ENCODE assay signal across 1 cellular context in genomic region chr10:34232481-34232880, GRCh38.
TF ChIP-seq lines count a peak whose summit lies in the region.

No MANE protein-coding gene starts in this region.

TF ChIP-seq in HepG2, 621 proteins besides CTCF, POLR2A, EP300 and RAD21 (continues in another document):
- TF ChIP-seq ZNF710 (CRISPR knock-in tag; IDR thresholded peaks at IDR 0.05; ENCODE audit: borderline replicate concordance) (0 out of 2 replicates have a peak, but pooled peaks have one; percentile 17), ZNF331 (CRISPR knock-in tag; IDR thresholded peaks at IDR 0.05) (no peak), PTBP1 (IDR thresholded peaks at IDR 0.05; ENCODE audit: low read depth, low read length, poor library complexity, severe bottlenecking) (no peak), HDAC1 (CRISPR knock-in tag; IDR thresholded peaks at IDR 0.05) (0 out of 2 replicates have a peak, but pooled peaks have one; percentile 15), SP1 (IDR thresholded peaks at IDR 0.05) (no peak), SP1 (CRISPR knock-in tag; IDR thresholded peaks at IDR 0.05) (no peak), PRPF4 (IDR thresholded peaks at IDR 0.05; ENCODE audit: low read depth, low read length, poor library complexity, severe bottlenecking) (no peak), FOXJ3 (CRISPR knock-in tag; IDR thresholded peaks at IDR 0.05; ENCODE audit: borderline replicate concordance) (0 out of 2 replicates have a peak, but pooled peaks have one; percentile 33), ZFYVE20 (CRISPR knock-in tag; IDR thresholded peaks at IDR 0.05; ENCODE audit: borderline replicate concordance, low read depth) (no peak), DNMT3B (CRISPR knock-in tag; conservative IDR thresholded peaks at IDR 0.05) (no peak), BCL6 (CRISPR knock-in tag; IDR thresholded peaks at IDR 0.05) (no peak), CREM (IDR thresholded peaks at IDR 0.05) (no peak), CREM (CRISPR knock-in tag; IDR thresholded peaks at IDR 0.05) (no peak), BCLAF1 (IDR thresholded peaks at IDR 0.05) (no peak), POGZ (CRISPR knock-in tag; IDR thresholded peaks at IDR 0.05) (0 out of 2 replicates have a peak, but pooled peaks have one; percentile 21), HOXA3 (CRISPR knock-in tag; IDR thresholded peaks at IDR 0.05) (0 out of 2 replicates have a peak, but pooled peaks have one; percentile 19), CEBPB (IDR thresholded peaks at IDR 0.05; ENCODE audit: borderline replicate concordance, low read depth, low read length) (peak; percentile 75), PRMT3 (CRISPR knock-in tag; IDR thresholded peaks at IDR 0.05; ENCODE audit: borderline replicate concordance, low read depth) (no peak), THAP11 (CRISPR knock-in tag; IDR thresholded peaks at IDR 0.05) (no peak), CREB1 (IDR thresholded peaks at IDR 0.05) (no peak), CREB1 (CRISPR knock-in tag; IDR thresholded peaks at IDR 0.05) (no peak), PBX2 (CRISPR knock-in tag; IDR thresholded peaks at IDR 0.05) (no peak), KDM3A (CRISPR knock-in tag; IDR thresholded peaks at IDR 0.05; ENCODE audit: low read depth) (no peak), ZNF549 (CRISPR knock-in tag; IDR thresholded peaks at IDR 0.05) (no peak), SKI (IDR thresholded peaks at IDR 0.05; ENCODE audit: partially characterized antibody) (no peak), MTA1 (CRISPR knock-in tag; IDR thresholded peaks at IDR 0.05; ENCODE audit: borderline replicate concordance) (no peak), GATAD2A (CRISPR knock-in tag; IDR thresholded peaks at IDR 0.05) (peak; percentile 50; the same call in 1 of the 2 replicates), SMYD3 (CRISPR knock-in tag; IDR thresholded peaks at IDR 0.05) (no peak), MATR3 (CRISPR knock-in tag; IDR thresholded peaks at IDR 0.05) (no peak), HMGXB4 (CRISPR knock-in tag; IDR thresholded peaks at IDR 0.05; ENCODE audit: borderline replicate concordance in 1 of 2, low read depth in 1 of 2) (no peak), SOX5 (CRISPR knock-in tag; IDR thresholded peaks at IDR 0.05; ENCODE audit: borderline replicate concordance) (peak; percentile 9; the same call in 1 of the 2 replicates), ZNF704 (CRISPR knock-in tag; IDR thresholded peaks at IDR 0.05; ENCODE audit: borderline replicate concordance) (no peak), ZNF24 (IDR thresholded peaks at IDR 0.05) (no peak), ZNF713 (CRISPR knock-in tag; IDR thresholded peaks at IDR 0.05) (no peak), ZNF10 (CRISPR knock-in tag; IDR thresholded peaks at IDR 0.05; ENCODE audit: borderline replicate concordance, low read depth) (no peak), SOX13 (IDR thresholded peaks at IDR 0.05) (no peak), SOX13 (CRISPR knock-in tag; conservative IDR thresholded peaks at IDR 0.05 in 1 of 2, IDR thresholded peaks at IDR 0.05 in 1 of 2) (peak in 1 of 2 experiments; percentile 41; a peak in 1 of 4 replicates), MZF1 (CRISPR knock-in tag; IDR thresholded peaks at IDR 0.05; ENCODE audit: borderline replicate concordance) (no peak), ZFP36L1 (CRISPR knock-in tag; IDR thresholded peaks at IDR 0.05) (no peak), ZNF34 (CRISPR knock-in tag; IDR thresholded peaks at IDR 0.05; ENCODE audit: borderline replicate concordance) (no peak)
- TF ChIP-seq, protein P1, sequence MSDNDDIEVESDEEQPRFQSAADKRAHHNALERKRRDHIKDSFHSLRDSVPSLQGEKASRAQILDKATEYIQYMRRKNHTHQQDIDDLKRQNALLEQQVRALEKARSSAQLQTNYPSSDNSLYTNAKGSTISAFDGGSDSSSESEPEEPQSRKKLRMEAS (IDR thresholded peaks at IDR 0.05), result 0 out of 2 replicates have a peak, but pooled peaks have one; percentile 23
- TF ChIP-seq, protein P2, sequence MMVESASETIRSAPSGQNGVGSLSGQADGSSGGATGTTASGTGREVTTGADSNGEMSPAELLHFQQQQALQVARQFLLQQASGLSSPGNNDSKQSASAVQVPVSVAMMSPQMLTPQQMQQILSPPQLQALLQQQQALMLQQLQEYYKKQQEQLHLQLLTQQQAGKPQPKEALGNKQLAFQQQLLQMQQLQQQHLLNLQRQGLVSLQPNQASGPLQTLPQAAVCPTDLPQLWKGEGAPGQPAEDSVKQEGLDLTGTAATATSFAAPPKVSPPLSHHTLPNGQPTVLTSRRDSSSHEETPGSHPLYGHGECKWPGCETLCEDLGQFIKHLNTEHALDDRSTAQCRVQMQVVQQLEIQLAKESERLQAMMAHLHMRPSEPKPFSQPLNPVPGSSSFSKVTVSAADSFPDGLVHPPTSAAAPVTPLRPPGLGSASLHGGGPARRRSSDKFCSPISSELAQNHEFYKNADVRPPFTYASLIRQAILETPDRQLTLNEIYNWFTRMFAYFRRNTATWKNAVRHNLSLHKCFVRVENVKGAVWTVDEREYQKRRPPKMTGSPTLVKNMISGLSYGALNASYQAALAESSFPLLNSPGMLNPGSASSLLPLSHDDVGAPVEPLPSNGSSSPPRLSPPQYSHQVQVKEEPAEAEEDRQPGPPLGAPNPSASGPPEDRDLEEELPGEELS (CRISPR knock-in tag; IDR thresholded peaks at IDR 0.05), result no peak
- TF ChIP-seq, protein P3, sequence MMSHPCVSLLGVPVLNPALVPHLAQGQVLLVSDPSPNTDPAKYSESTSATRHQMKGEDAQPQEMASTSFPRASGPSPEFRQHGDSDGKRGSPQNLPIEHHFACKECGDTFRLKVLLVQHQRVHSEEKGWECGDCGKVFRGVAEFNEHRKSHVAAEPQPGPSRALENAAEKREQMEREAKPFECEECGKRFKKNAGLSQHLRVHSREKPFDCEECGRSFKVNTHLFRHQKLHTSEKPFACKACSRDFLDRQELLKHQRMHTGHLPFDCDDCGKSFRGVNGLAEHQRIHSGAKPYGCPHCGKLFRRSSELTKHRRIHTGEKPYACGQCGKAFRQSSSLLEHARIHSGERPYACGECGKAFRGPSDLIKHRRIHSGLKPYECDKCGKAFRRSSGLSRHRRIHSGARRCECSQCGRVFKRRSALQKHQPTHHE (CRISPR knock-in tag; IDR thresholded peaks at IDR 0.05; ENCODE audit: borderline replicate concordance), result no peak
- TF ChIP-seq, protein P4, sequence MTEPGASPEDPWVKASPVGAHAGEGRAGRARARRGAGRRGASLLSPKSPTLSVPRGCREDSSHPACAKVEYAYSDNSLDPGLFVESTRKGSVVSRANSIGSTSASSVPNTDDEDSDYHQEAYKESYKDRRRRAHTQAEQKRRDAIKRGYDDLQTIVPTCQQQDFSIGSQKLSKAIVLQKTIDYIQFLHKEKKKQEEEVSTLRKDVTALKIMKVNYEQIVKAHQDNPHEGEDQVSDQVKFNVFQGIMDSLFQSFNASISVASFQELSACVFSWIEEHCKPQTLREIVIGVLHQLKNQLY (CRISPR knock-in tag; IDR thresholded peaks at IDR 0.05), result no peak
- TF ChIP-seq, protein P5, sequence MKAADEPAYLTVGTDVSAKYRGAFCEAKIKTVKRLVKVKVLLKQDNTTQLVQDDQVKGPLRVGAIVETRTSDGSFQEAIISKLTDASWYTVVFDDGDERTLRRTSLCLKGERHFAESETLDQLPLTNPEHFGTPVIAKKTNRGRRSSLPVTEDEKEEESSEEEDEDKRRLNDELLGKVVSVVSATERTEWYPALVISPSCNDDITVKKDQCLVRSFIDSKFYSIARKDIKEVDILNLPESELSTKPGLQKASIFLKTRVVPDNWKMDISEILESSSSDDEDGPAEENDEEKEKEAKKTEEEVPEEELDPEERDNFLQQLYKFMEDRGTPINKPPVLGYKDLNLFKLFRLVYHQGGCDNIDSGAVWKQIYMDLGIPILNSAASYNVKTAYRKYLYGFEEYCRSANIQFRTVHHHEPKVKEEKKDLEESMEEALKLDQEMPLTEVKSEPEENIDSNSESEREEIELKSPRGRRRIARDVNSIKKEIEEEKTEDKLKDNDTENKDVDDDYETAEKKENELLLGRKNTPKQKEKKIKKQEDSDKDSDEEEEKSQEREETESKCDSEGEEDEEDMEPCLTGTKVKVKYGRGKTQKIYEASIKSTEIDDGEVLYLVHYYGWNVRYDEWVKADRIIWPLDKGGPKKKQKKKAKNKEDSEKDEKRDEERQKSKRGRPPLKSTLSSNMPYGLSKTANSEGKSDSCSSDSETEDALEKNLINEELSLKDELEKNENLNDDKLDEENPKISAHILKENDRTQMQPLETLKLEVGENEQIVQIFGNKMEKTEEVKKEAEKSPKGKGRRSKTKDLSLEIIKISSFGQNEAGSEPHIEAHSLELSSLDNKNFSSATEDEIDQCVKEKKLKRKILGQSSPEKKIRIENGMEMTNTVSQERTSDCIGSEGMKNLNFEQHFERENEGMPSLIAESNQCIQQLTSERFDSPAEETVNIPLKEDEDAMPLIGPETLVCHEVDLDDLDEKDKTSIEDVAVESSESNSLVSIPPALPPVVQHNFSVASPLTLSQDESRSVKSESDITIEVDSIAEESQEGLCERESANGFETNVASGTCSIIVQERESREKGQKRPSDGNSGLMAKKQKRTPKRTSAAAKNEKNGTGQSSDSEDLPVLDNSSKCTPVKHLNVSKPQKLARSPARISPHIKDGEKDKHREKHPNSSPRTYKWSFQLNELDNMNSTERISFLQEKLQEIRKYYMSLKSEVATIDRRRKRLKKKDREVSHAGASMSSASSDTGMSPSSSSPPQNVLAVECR (CRISPR knock-in tag; IDR thresholded peaks at IDR 0.05; ENCODE audit: borderline replicate concordance), result no peak
- TF ChIP-seq, protein P6, sequence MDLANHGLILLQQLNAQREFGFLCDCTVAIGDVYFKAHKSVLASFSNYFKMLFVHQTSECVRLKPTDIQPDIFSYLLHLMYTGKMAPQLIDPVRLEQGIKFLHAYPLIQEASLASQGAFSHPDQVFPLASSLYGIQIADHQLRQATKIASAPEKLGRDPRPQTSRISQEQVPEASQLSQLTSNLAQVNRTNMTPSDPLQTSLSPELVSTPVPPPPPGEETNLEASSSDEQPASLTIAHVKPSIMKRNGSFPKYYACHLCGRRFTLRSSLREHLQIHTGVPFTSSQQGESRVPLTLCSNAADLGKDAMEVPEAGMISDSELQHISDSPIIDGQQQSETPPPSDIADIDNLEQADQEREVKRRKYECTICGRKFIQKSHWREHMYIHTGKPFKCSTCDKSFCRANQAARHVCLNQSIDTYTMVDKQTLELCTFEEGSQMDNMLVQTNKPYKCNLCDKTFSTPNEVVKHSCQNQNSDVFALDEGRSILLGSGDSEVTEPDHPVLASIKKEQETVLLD (CRISPR knock-in tag; IDR thresholded peaks at IDR 0.05; ENCODE audit: low read depth), result no peak
